ENCODE assay signal across 21 cellular contexts in genomic region chr21:32834825-32835224, GRCh38.
"Had no signal": no experiment of that assay in that cellular context is flagged by ENCODE, and none has a peak within 500 bp of the region (broad histone marks: within the 10 kb centered on the region; RNA-seq: fewer than 3 reads in every experiment).

No MANE protein-coding gene starts in this region.

- H3K4me3 ChIP-seq: breast epithelium, hepatocyte, left lung, mucosa of descending colon, ovary, smooth muscle cell, stomach, thoracic aorta, upper lobe of left lung had no signal

- H3K9me3 Mint-ChIP-seq: activated naive CD4-positive, alpha-beta T cell treated with anti-CD3 and anti-CD28 coated beads, Interleukin-2, amount 50 U/mL, for 24 hours; activated T-cell treated with anti-CD3 and anti-CD28 coated beads, Interleukin-2, amount 50 U/mL, for 72 hours; stimulated activated effector memory CD8-positive, alpha-beta T cell treated with anti-CD3 and anti-CD28 coated beads, Interleukin-12 subunit alpha, Interleukin-12 subunit beta, amount 100 ng/mL, for 72 hours had no signal

- H3K4me1 Mint-ChIP-seq: activated naive CD4-positive, alpha-beta T cell treated with anti-CD3 and anti-CD28 coated beads, Interleukin-2, amount 50 U/mL, for 24 hours; naive B cell; stimulated activated effector memory CD8-positive, alpha-beta T cell treated with anti-CD3 and anti-CD28 coated beads, Interleukin-12 subunit alpha, Interleukin-12 subunit beta, amount 100 ng/mL, for 72 hours had no signal

- ATAC-seq: activated CD4-positive, CD25-positive, alpha-beta regulatory T cell treated with anti-CD3 and anti-CD28 coated beads, Interleukin-2, amount 50 U/mL, for 24 hours; activated T-cell treated with anti-CD3 and anti-CD28 coated beads, Interleukin-2, amount 50 U/mL, for 72 hours; left lung; mucosa of descending colon; sciatic nerve; stimulated activated effector memory CD8-positive, alpha-beta T cell treated with anti-CD3 and anti-CD28 coated beads, Interleukin-12 subunit alpha, Interleukin-12 subunit beta, amount 100 ng/mL, for 72 hours had no signal

- H3K27ac ChIP-seq: breast epithelium, hepatocyte, left lung, ovary, stomach, thoracic aorta, upper lobe of left lung had no signal

- DNase-seq: activated CD4-positive, alpha-beta T cell treated with anti-CD3 and anti-CD28 coated beads, Interleukin-2, amount 50 U/mL, for 1 hour; activated effector memory CD4-positive, alpha-beta T cell treated with anti-CD3 and anti-CD28 coated beads, Interleukin-2, amount 50 U/mL, for 16 hours; activated T-cell treated with anti-CD3 and anti-CD28 coated beads, Interleukin-2, amount 50 U/mL, for 72 hours; effector memory CD4-positive, alpha-beta T cell; kidney; left lung; mucosa of descending colon; naive B cell; ovary; stimulated activated CD4-positive, alpha-beta T cell treated with anti-CD3 and anti-CD28 coated beads, Interleukin-4, amount 100 ng/mL, for 24 hours; stomach; T-helper 1 cell; upper lobe of left lung had no signal

- H3K27me3 ChIP-seq: breast epithelium, left lung, ovary, upper lobe of left lung had no signal

- H3K4me2 ChIP-seq: hepatocyte, smooth muscle cell had no signal

- H3K4me3 Mint-ChIP-seq: activated naive CD4-positive, alpha-beta T cell treated with anti-CD3 and anti-CD28 coated beads, Interleukin-2, amount 50 U/mL, for 24 hours; activated T-cell treated with anti-CD3 and anti-CD28 coated beads, Interleukin-2, amount 50 U/mL, for 72 hours; naive B cell; stimulated activated effector memory CD8-positive, alpha-beta T cell treated with anti-CD3 and anti-CD28 coated beads, Interleukin-12 subunit alpha, Interleukin-12 subunit beta, amount 100 ng/mL, for 72 hours had no signal

- H2AFZ ChIP-seq: hepatocyte had no signal

- H3K36me3 Mint-ChIP-seq: activated naive CD4-positive, alpha-beta T cell treated with anti-CD3 and anti-CD28 coated beads, Interleukin-2, amount 50 U/mL, for 24 hours; stimulated activated effector memory CD8-positive, alpha-beta T cell treated with anti-CD3 and anti-CD28 coated beads, Interleukin-12 subunit alpha, Interleukin-12 subunit beta, amount 100 ng/mL, for 72 hours had no signal

- H3K36me3 ChIP-seq: breast epithelium, left lung, ovary, stomach, thoracic aorta, upper lobe of left lung had no signal

- H3K27ac Mint-ChIP-seq: activated naive CD4-positive, alpha-beta T cell treated with anti-CD3 and anti-CD28 coated beads, Interleukin-2, amount 50 U/mL, for 24 hours; activated T-cell treated with anti-CD3 and anti-CD28 coated beads, Interleukin-2, amount 50 U/mL, for 72 hours; stimulated activated effector memory CD8-positive, alpha-beta T cell treated with anti-CD3 and anti-CD28 coated beads, Interleukin-12 subunit alpha, Interleukin-12 subunit beta, amount 100 ng/mL, for 72 hours had no signal

- H3K27me3 Mint-ChIP-seq: activated naive CD4-positive, alpha-beta T cell treated with anti-CD3 and anti-CD28 coated beads, Interleukin-2, amount 50 U/mL, for 24 hours had no signal

- H3K4me1 ChIP-seq: breast epithelium, left lung had no signal

- H3K79me2 ChIP-seq: hepatocyte had no signal

- H3K9me3 ChIP-seq: ovary had no signal
